ENCODE assay signal across 9 cellular contexts in genomic region chr11:128709402-128709801, GRCh38. TPM values are rescaled to one million over a fixed set of nuclear protein-coding genes. Genes with fewer than 3 reads are reported as not detected.
DNase-seq lines count a peak whose midpoint lies in the region; ATAC-seq and TF ChIP-seq lines count a peak whose summit lies in the region.
"Had no signal": no experiment of that assay in that cellular context is flagged by ENCODE, and none has a peak within 500 bp of the region (broad histone marks: within the 10 kb centered on the region; RNA-seq: fewer than 3 reads in every experiment).

No MANE protein-coding gene starts in this region.

- no peaks in the 10 kb centered on the region for H3K27me3 ChIP-seq in BJ (ENCODE audit: control insufficient read depth, insufficient read depth, low read length)

- CTCF ChIA-PET in BJ (lab: Yijun Ruan, JAX): interaction anchor here (1.0 to 1.5 kb wide), 2 partner anchors 69 to 121 kb away, joined by 3 to 7 read pairs; no protein-coding TSS in a partner anchor

- DNase-seq in BJ (ENCODE audit: low read depth) (peak; percentile 61), M059J (ENCODE audit: low read depth) (peak; percentile 96), epithelial cell of prostate (ENCODE audit: low read depth, low spot score) (no peak), naive B cell (no peak), RKO (ENCODE audit: low spot score) (no peak), AG08396 (ENCODE audit: low spot score) (no peak)
- DNase-seq: KBM-7 had no signal

- H3K4me1 Mint-ChIP-seq in naive B cell: peaks cover 74 to 96% (median 81%) of the 10 kb centered on the region in 3 donors

- peak overlapping the region in 4 of 6 donors; percentile 4 to 63 (median 44) for H3K27ac Mint-ChIP-seq in naive B cell

- H3K4me3 ChIP-seq in BJ (ENCODE audit: low read depth, low read length): no peak overlapping the region

- H3K27me3 Mint-ChIP-seq in naive B cell: no peaks in the 10 kb centered on the region

- H3K36me3 Mint-ChIP-seq in naive B cell: no peaks in the 10 kb centered on the region

- H3K4me3 Mint-ChIP-seq in naive B cell: peak overlapping the region in 2 of 8 donors; percentile 10 to 21

- no peaks in the 10 kb centered on the region for H3K9me3 Mint-ChIP-seq in naive B cell

- H3K27ac ChIP-seq in epithelial cell of prostate: peak overlapping the region; percentile 57

- POLR2A ChIA-PET in BJ (lab: Charles Lee): no interaction called here

- ATAC-seq in naive B cell (ENCODE audit: low read depth in 2 of 2) (no peak), HG02970 (IDR thresholded peaks at IDR 0.05; ENCODE audit: low FRiP score, unreplicated experiment) (no peak), GM19463 (IDR thresholded peaks at IDR 0.05; ENCODE audit: unreplicated experiment) (no peak)

- no peak for TF ChIP-seq CTCF in BJ (IDR thresholded peaks at IDR 0.05; ENCODE audit: insufficient read depth, low read depth, low read length)

- no peaks in the 10 kb centered on the region; the same call in 1 of the 2 replicates for H3K36me3 ChIP-seq in BJ (ENCODE audit: control insufficient read depth, insufficient read depth, low read length)

RNA-seq across cellular contexts. Expression of gene FLI1, which starts 15.5 kb away (rescaled TPM):
- polyA plus RNA-seq in BJ (2011; rRNA removed): 20.3 and 28.9 TPM in 2 replicates
- polyA minus RNA-seq in BJ (2011; rRNA and poly(A)+ RNA removed): 48.8 and 91.2 TPM in 2 replicates
- total RNA-seq in M059J (2014; rRNA removed; shearing (Covaris generic)): 9.6 and 12.0 TPM in 2 replicates
- polyA plus RNA-seq in naive B cell (ENCODE audit: low read depth in 6 of 6): 100 to 1,000 TPM in 2 of 6 donors, 10 to 100 TPM in 4; 65.3 to 109 (median 88.3) TPM

Comparison
In these comparisons a context has a peak if more than half of its experiments do, and no peak if none do; other contexts are left out.
1. DNase-seq: peak in BJ (single experiment) and M059J (single experiment); none in epithelial cell of prostate (single experiment), naive B cell (single experiment), RKO (single experiment) and AG08396 (single experiment).